8 cellular contexts compared by ENCODE assay signal in genomic region chr5:154190652-154191304, GRCh38. TPM values are rescaled to one million over a fixed set of nuclear protein-coding genes. Genes with fewer than 3 reads are reported as not detected.
DNase-seq lines count a peak whose midpoint lies in the region; ATAC-seq lines count a peak whose summit lies in the region.

GALNT10 (plus strand) TSS chr5:154190733; CDS start chr5:154190867, 134 bp downstream.

- H3K4me3 ChIP-seq in iPS-18a (ENCODE audit: low read length), result peak within 1 kb of the TSS; percentile 73

- H3K9me3 ChIP-seq in iPS-18a (ENCODE audit: control insufficient read depth, low read depth, low read length), result no peaks in the 10 kb centered on the region

- ATAC-seq in GM19467 (IDR thresholded peaks at IDR 0.05; ENCODE audit: unreplicated experiment) (peak; percentile 75), HG03558 (IDR thresholded peaks at IDR 0.05; ENCODE audit: extremely low read depth, unreplicated experiment) (peak; percentile 55), sciatic nerve (peak; percentile 44)

- peak; percentile 90 for DNase-seq in DMS 273 (lab: John Stamatoyannopoulos, UW; ENCODE audit: unreplicated experiment)
- DNase-seq in DMS 273 treated with DMSO at 0.1 percent for 48 hours (lab: John Stamatoyannopoulos, UW), result no peak
- peak; percentile 14 for DNase-seq in SKM-1 (lab: John Stamatoyannopoulos, UW; ENCODE audit: unreplicated experiment)
- DNase-seq in T47D (ENCODE audit: low read depth in 1 of 2, low spot score in 1 of 2), result peak; percentile 80 to 85
- peak; percentile 77 for DNase-seq in sciatic nerve (ENCODE audit: low spot score)

- in situ Hi-C loops in T47D (cut with HindIII; ENCODE audit: low pct_unique_long_range_greater_than_20kb, low sequenced_read_pairs), result no loop called here

- no peak within 1 kb of the TSS for H3K27ac ChIP-seq in iPS-18a (ENCODE audit: low read length)

- peaks cover 60% of the 10 kb centered on the region for H3K27me3 ChIP-seq in iPS-18a (ENCODE audit: control insufficient read depth, insufficient read depth, low read length)

- peaks cover 23% of the 10 kb centered on the region for H3K4me1 ChIP-seq in iPS-18a (ENCODE audit: control insufficient read depth, low read depth, low read length)

- H3K9ac ChIP-seq in iPS-18a (ENCODE audit: low read length), result peak within 1 kb of the TSS; percentile 4

- H3K36me3 ChIP-seq in iPS-18a (ENCODE audit: control insufficient read depth, low read depth, low read length), result no peaks in the 10 kb centered on the region

- intact Hi-C loops in sciatic nerve (cut with DNase I), result loop anchor here (1.0 kb wide), 1 partner anchor 28 kb away; no protein-coding TSS in a partner anchor

RNA-seq across cellular contexts. Expression of gene GALNT10, which starts in this region (rescaled TPM):
- total RNA-seq in sciatic nerve, result 29.0 TPM
